ENCODE assay signal across 8 cellular contexts in genomic region chr11:117807482-117808272, GRCh38. TPM values are rescaled to one million over a fixed set of nuclear protein-coding genes. Genes with fewer than 3 reads are reported as not detected.
A peak's percentile ranks its signal among the peaks of the same experiment; 100 is the strongest.
DNase-seq lines count a peak whose midpoint lies in the region; ATAC-seq and TF ChIP-seq lines count a peak whose summit lies in the region.

No MANE protein-coding gene starts in this region.

- peaks cover 7% of the 10 kb centered on the region for H3K27me3 Mint-ChIP-seq in endothelial cell (ENCODE audit: unreplicated experiment)
- no peaks in the 10 kb centered on the region for H3K27me3 Mint-ChIP-seq in stimulated activated memory B cell treated with anti-CD40 and anti-IgM and Interleukin-4, amounts not matched to agents 10 μg/mL and 1 μg/mL and 100 μg/mL, for 72 hours

- DNase-seq in AG10803 (ENCODE audit: low read depth), result peak; percentile 51
- peak; percentile 78 for DNase-seq in GM20000 (ENCODE audit: low spot score)
- peak; percentile 16 for DNase-seq in NCI-H748 treated with DMSO at 0.1 percent for 48 hours (lab: John Stamatoyannopoulos, UW)
- peak; percentile 38 to 70 for DNase-seq in activated CD8-positive, alpha-beta memory T cell treated with anti-CD3 and anti-CD28 coated beads for 1 hour (ENCODE audit: extremely low read depth in 1 of 2, low read depth in 1 of 2)
- DNase-seq in endothelial cell (ENCODE audit: low spot score), result peak; percentile 73
- peak; percentile 50 for DNase-seq in middle frontal gyrus (ENCODE audit: extremely low spot score, low spot score)

- H3K4me3 ChIP-seq in AG10803 (ENCODE audit: low read length), result no peak overlapping the region

- no peaks in the 10 kb centered on the region for H3K9me3 Mint-ChIP-seq in endothelial cell (ENCODE audit: unreplicated experiment)
- H3K9me3 Mint-ChIP-seq in stimulated activated memory B cell treated with anti-CD40 and anti-IgM and Interleukin-4, amounts not matched to agents 10 μg/mL and 1 μg/mL and 100 μg/mL, for 72 hours, result peaks cover 3% of the 10 kb centered on the region

- TF ChIP-seq CTCF in AG10803 (conservative IDR thresholded peaks at IDR 0.05; ENCODE audit: low read length), result peak; percentile 89
- peak; percentile 64 for TF ChIP-seq CTCF in GM20000 (IDR thresholded peaks at IDR 0.05; ENCODE audit: extremely low read depth, missing control alignments)
- TF ChIP-seq CTCF in endothelial cell (IDR thresholded peaks at IDR 0.05; ENCODE audit: unreplicated experiment), result peak; percentile 94

- H3K4me3 Mint-ChIP-seq in endothelial cell (ENCODE audit: unreplicated experiment), result no peak overlapping the region
- H3K4me3 Mint-ChIP-seq in stimulated activated memory B cell treated with anti-CD40 and anti-IgM and Interleukin-4, amounts not matched to agents 10 μg/mL and 1 μg/mL and 100 μg/mL, for 72 hours, result no peak overlapping the region

- H3K4me1 Mint-ChIP-seq in endothelial cell (ENCODE audit: unreplicated experiment), result peaks cover 3% of the 10 kb centered on the region
- peaks cover 21% of the 10 kb centered on the region for H3K4me1 Mint-ChIP-seq in stimulated activated memory B cell treated with anti-CD40 and anti-IgM and Interleukin-4, amounts not matched to agents 10 μg/mL and 1 μg/mL and 100 μg/mL, for 72 hours

- peaks cover 4% of the 10 kb centered on the region for H3K36me3 Mint-ChIP-seq in endothelial cell (ENCODE audit: low read depth, unreplicated experiment)
- H3K36me3 Mint-ChIP-seq in stimulated activated memory B cell treated with anti-CD40 and anti-IgM and Interleukin-4, amounts not matched to agents 10 μg/mL and 1 μg/mL and 100 μg/mL, for 72 hours, result no peaks in the 10 kb centered on the region

- ATAC-seq in stimulated activated memory B cell treated with anti-CD40 and anti-IgM and Interleukin-4, amounts not matched to agents 10 μg/mL and 1 μg/mL and 100 μg/mL, for 72 hours, result peak; percentile 79
- no peak for ATAC-seq in GM18873 (IDR thresholded peaks at IDR 0.05; ENCODE audit: low FRiP score, unreplicated experiment)

- no peak overlapping the region for H3K27ac Mint-ChIP-seq in endothelial cell (ENCODE audit: unreplicated experiment)
- H3K27ac Mint-ChIP-seq in stimulated activated memory B cell treated with anti-CD40 and anti-IgM and Interleukin-4, amounts not matched to agents 10 μg/mL and 1 μg/mL and 100 μg/mL, for 72 hours, result no peak overlapping the region

RNA-seq across cellular contexts. Expression of gene DSCAML1, which starts 10.7 kb away (rescaled TPM):
- total RNA-seq in endothelial cell (ENCODE audit: unreplicated experiment), result 3.8 TPM

RNA-seq across cellular contexts. Expression of gene FXYD2, which starts 16.9 kb away (rescaled TPM):
- not detected for total RNA-seq in endothelial cell (ENCODE audit: unreplicated experiment)

Comparison
In these comparisons a context has a peak if more than half of its experiments do, and no peak if none do; other contexts are left out.
1. DNase-seq: peak in every context shown above with its lines; median percentile 78 in GM20000; 73 in endothelial cell; 54 in activated CD8-positive, alpha-beta memory T cell treated with anti-CD3 and anti-CD28 coated beads for 1 hour; 51 in AG10803; 50 in middle frontal gyrus; 16 in NCI-H748 treated with DMSO at 0.1 percent for 48 hours.